Comparison of ENCODE assay signal across 8 cellular contexts in the genomic region with DNA sequence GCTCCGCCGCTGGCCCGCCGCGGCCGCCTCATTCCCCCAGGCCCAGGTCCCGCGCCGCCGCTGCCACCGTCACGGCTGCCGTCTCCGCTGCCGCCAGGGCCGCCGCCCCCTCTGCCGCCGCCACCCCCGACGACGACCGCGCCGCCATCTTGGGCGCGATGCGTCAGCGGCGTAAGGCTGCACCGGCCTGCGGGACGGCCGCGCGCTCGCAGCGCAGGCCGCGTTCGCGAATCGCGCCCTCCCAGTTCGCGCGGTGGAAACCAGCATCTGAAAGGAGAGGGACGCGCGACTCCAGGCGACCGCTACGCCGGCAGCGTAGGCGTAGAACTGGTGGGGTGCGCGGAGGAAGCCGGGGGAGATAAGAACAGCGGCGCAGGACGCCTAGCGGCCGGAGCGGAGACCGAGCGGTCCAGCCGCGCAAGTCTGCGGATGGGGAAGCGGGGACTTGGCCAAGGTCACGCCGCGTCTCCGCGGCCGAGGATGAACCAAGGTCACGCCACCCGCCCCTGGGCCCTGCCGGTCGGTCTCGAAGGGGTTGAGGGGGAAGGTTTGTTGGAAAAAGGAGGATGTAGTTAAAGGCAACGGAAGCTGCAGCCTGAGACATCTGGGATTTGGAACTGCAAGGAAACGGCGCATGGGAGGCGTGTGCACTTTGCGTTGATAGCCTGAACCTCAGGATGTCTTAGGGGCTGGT. TPM values are rescaled to one million over a fixed set of nuclear protein-coding genes. Genes with fewer than 3 reads are reported as not detected.
DNase-seq lines count a peak whose midpoint lies in the region; ATAC-seq and TF ChIP-seq lines count a peak whose summit lies in the region.

NUDT3 (minus strand) TSS at position 173 of the 694 bp plus-strand sequence. CDS start 307 bp downstream, outside the sequence.

- ATAC-seq in GM21526 (IDR thresholded peaks at IDR 0.05; ENCODE audit: low FRiP score, unreplicated experiment), result peak; percentile 63
- peak; percentile 94 for ATAC-seq in mucosa of descending colon

- peaks cover 46% of the 10 kb centered on the region for H3K79me2 ChIP-seq in OCI-LY3 (ENCODE audit: low read length)

- DNase-seq in DMS 273 treated with DMSO at 0.1 percent for 48 hours (lab: John Stamatoyannopoulos, UW), result peak; percentile 82
- peak; percentile 86 for DNase-seq in HuH-7.5 (ENCODE audit: low spot score)
- DNase-seq in activated T-cell treated with anti-CD3 and anti-CD28 coated beads for 1 hour (ENCODE audit: low read depth), result peak; percentile 89
- peak; percentile 90 for DNase-seq in epithelial cell of esophagus (ENCODE audit: low read depth)
- DNase-seq in mucosa of descending colon, result peak; percentile 92 to 96 (median 95)
- peak; percentile 87 for DNase-seq in stimulated activated CD8-positive, alpha-beta memory T cell treated with anti-CD3 and anti-CD28 coated beads, Interleukin-4, amount 100 ng/mL, for 24 hours (ENCODE audit: low read depth)

- H3K4me3 ChIP-seq in OCI-LY3 (ENCODE audit: low read length) (peak within 1 kb of the TSS; percentile 94), epithelial cell of esophagus (ENCODE audit: low read length) (peak within 1 kb of the TSS; percentile 65), mucosa of descending colon (peak within 1 kb of the TSS; percentile 81)

- peak within 1 kb of the TSS; percentile 90 for H3K9ac ChIP-seq in OCI-LY3 (ENCODE audit: low read length)

- H3K27ac ChIP-seq in OCI-LY3 (ENCODE audit: low read length), result peak within 1 kb of the TSS; percentile 69

- no peaks in the 10 kb centered on the region for H4K20me1 ChIP-seq in OCI-LY3 (ENCODE audit: insufficient read depth, low read length)

- no peaks in the 10 kb centered on the region for H3K9me3 ChIP-seq in OCI-LY3 (ENCODE audit: insufficient read depth, low read length)
- H3K9me3 ChIP-seq in mucosa of descending colon, result no peaks in the 10 kb centered on the region

- intact Hi-C loops in mucosa of descending colon (cut with DNase I, micrococcal nuclease), result no loop called here

- H3K4me1 ChIP-seq in OCI-LY3 (ENCODE audit: low read length), result peaks cover 8% of the 10 kb centered on the region; the same call in 1 of the 2 replicates
- peaks cover 13% of the 10 kb centered on the region for H3K4me1 ChIP-seq in mucosa of descending colon (ENCODE audit: low read depth)

- H3K4me2 ChIP-seq in OCI-LY3 (ENCODE audit: low read length), result peak within 1 kb of the TSS; percentile 94

- TF ChIP-seq CTCF in OCI-LY3 (IDR thresholded peaks at IDR 0.05; ENCODE audit: low read depth, low read length) (peak; percentile 58), epithelial cell of esophagus (IDR thresholded peaks at IDR 0.05; ENCODE audit: insufficient read depth, low read depth, low read length, missing control alignments) (peak; percentile 66), mucosa of descending colon (IDR thresholded peaks at IDR 0.05) (peak; percentile 64)

- no peaks in the 10 kb centered on the region for H3K36me3 ChIP-seq in OCI-LY3 (replicated peaks; ENCODE audit: low read depth, low read length)
- H3K36me3 ChIP-seq in mucosa of descending colon (ENCODE audit: low read depth), result no peaks in the 10 kb centered on the region

- peak within 1 kb of the TSS; percentile 98 for H2AFZ ChIP-seq in OCI-LY3 (ENCODE audit: low read depth, low read length)

- no peaks in the 10 kb centered on the region for H3K27me3 ChIP-seq in OCI-LY3 (ENCODE audit: low read depth, low read length)

RNA-seq across cellular contexts. Expression of gene NUDT3, which starts in this region (rescaled TPM):
- total RNA-seq in mucosa of descending colon, result 10 to 100 TPM; 19.1 to 48.7 (median 26.7) TPM

Comparison
In these comparisons a context has a peak if more than half of its experiments do, and no peak if none do; other contexts are left out.
1. Peak in every context shown above with its lines: DNase-seq, ATAC-seq, H3K4me3 ChIP-seq and H3K27ac ChIP-seq.